In the genomic region with DNA sequence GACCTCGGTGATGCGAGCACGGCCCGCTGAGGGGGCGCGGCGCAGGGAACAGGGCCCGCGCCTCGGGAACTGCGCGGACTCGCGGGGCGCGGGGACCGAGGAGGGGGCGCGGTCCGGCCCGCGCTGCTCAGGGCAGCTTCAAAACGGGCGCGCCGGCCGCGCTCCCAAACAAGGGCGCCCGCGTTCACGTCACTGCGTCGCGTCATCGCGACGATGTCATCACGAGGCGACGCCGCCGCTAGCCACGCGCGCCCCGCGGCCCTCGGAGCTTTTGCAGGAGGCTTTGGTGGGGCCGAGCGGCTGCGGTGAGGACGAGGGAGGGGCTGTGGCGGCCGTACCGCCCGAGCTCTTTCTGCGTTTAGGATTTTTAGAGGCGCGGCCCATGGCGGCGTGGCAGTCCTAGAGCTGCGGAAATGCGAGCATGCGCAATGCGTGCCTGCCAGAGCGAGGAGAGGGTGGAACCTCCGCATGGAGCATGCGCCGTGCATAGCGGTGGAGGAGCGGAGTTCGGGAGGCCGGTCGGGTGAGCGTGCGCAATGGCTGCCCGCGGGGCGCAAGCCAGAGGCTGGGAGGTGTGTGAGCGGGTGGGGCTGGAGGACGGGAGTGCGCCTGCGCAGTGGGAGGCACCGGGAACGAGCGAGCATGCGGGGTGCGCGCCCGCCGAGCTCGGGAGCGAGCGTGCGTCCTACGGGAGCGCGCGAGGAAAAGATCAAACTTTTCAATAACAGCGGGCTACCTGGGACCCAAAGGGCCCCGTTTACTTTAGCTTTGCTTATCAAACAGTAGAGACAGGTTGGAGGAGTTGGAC, we compare ENCODE assay signal across 1 cellular context.
TF ChIP-seq lines count a peak whose summit lies in the region.

A gene with protein sequence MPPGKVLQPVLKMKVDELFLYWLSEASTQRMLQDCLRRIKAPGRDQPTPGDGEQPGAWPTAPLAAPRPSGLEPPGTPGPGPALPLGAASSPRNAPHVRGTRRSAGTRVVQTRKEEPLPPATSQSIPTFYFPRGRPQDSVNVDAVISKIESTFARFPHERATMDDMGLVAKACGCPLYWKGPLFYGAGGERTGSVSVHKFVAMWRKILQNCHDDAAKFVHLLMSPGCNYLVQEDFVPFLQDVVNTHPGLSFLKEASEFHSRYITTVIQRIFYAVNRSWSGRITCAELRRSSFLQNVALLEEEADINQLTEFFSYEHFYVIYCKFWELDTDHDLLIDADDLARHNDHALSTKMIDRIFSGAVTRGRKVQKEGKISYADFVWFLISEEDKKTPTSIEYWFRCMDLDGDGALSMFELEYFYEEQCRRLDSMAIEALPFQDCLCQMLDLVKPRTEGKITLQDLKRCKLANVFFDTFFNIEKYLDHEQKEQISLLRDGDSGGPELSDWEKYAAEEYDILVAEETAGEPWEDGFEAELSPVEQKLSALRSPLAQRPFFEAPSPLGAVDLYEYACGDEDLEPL (minus strand): TSS at position 140 of the 808 bp plus-strand sequence. CDS start 216 bp downstream, outside the sequence.

TF ChIP-seq in HepG2, 621 proteins besides CTCF, POLR2A, EP300 and RAD21 (continued from another document and continues in another):
- TF ChIP-seq ZNF251 (CRISPR knock-in tag; IDR thresholded peaks at IDR 0.05), result peak; percentile 78; the same call in 1 of the 2 replicates
- TF ChIP-seq, protein P1, sequence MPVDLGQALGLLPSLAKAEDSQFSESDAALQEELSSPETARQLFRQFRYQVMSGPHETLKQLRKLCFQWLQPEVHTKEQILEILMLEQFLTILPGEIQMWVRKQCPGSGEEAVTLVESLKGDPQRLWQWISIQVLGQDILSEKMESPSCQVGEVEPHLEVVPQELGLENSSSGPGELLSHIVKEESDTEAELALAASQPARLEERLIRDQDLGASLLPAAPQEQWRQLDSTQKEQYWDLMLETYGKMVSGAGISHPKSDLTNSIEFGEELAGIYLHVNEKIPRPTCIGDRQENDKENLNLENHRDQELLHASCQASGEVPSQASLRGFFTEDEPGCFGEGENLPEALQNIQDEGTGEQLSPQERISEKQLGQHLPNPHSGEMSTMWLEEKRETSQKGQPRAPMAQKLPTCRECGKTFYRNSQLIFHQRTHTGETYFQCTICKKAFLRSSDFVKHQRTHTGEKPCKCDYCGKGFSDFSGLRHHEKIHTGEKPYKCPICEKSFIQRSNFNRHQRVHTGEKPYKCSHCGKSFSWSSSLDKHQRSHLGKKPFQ (CRISPR knock-in tag; IDR thresholded peaks at IDR 0.05; ENCODE audit: insufficient replicate concordance), result no peak
- TF ChIP-seq ZNF225 (CRISPR knock-in tag; IDR thresholded peaks at IDR 0.05), result peak; percentile 90; the same call in 1 of the 2 replicates
- TF ChIP-seq, protein P2, sequence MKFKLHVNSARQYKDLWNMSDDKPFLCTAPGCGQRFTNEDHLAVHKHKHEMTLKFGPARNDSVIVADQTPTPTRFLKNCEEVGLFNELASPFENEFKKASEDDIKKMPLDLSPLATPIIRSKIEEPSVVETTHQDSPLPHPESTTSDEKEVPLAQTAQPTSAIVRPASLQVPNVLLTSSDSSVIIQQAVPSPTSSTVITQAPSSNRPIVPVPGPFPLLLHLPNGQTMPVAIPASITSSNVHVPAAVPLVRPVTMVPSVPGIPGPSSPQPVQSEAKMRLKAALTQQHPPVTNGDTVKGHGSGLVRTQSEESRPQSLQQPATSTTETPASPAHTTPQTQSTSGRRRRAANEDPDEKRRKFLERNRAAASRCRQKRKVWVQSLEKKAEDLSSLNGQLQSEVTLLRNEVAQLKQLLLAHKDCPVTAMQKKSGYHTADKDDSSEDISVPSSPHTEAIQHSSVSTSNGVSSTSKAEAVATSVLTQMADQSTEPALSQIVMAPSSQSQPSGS (CRISPR knock-in tag; IDR thresholded peaks at IDR 0.05), result peak; percentile 82
- TF ChIP-seq ZBTB21 (CRISPR knock-in tag; IDR thresholded peaks at IDR 0.05), result peak; percentile 80
- TF ChIP-seq ZSCAN22 (CRISPR knock-in tag; IDR thresholded peaks at IDR 0.05), result no peak
- TF ChIP-seq ZNF343 (CRISPR knock-in tag; IDR thresholded peaks at IDR 0.05), result no peak; the same call in 1 of the 2 replicates
- TF ChIP-seq, protein P3, sequence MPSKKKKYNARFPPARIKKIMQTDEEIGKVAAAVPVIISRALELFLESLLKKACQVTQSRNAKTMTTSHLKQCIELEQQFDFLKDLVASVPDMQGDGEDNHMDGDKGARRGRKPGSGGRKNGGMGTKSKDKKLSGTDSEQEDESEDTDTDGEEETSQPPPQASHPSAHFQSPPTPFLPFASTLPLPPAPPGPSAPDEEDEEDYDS (CRISPR knock-in tag; IDR thresholded peaks at IDR 0.05), result peak; percentile 60
- peak; percentile 76; the same call in 1 of the 2 replicates for TF ChIP-seq ZNF614 (CRISPR knock-in tag; IDR thresholded peaks at IDR 0.05; ENCODE audit: borderline replicate concordance)
- TF ChIP-seq, protein P4, sequence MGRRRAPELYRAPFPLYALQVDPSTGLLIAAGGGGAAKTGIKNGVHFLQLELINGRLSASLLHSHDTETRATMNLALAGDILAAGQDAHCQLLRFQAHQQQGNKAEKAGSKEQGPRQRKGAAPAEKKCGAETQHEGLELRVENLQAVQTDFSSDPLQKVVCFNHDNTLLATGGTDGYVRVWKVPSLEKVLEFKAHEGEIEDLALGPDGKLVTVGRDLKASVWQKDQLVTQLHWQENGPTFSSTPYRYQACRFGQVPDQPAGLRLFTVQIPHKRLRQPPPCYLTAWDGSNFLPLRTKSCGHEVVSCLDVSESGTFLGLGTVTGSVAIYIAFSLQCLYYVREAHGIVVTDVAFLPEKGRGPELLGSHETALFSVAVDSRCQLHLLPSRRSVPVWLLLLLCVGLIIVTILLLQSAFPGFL (CRISPR knock-in tag; IDR thresholded peaks at IDR 0.05), result peak; percentile 81; the same call in 1 of the 2 replicates
- no peak for TF ChIP-seq ZNF878 (CRISPR knock-in tag; IDR thresholded peaks at IDR 0.05)
- no peak for TF ChIP-seq RELA (CRISPR knock-in tag; IDR thresholded peaks at IDR 0.05)
- no peak for TF ChIP-seq ZNF563 (CRISPR knock-in tag; IDR thresholded peaks at IDR 0.05)
- no peak for TF ChIP-seq ZNF562 (CRISPR knock-in tag; IDR thresholded peaks at IDR 0.05; ENCODE audit: borderline replicate concordance)
- TF ChIP-seq, protein P5, sequence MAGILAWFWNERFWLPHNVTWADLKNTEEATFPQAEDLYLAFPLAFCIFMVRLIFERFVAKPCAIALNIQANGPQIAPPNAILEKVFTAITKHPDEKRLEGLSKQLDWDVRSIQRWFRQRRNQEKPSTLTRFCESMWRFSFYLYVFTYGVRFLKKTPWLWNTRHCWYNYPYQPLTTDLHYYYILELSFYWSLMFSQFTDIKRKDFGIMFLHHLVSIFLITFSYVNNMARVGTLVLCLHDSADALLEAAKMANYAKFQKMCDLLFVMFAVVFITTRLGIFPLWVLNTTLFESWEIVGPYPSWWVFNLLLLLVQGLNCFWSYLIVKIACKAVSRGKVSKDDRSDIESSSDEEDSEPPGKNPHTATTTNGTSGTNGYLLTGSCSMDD (CRISPR knock-in tag; IDR thresholded peaks at IDR 0.05), result no peak
- no peak for TF ChIP-seq SYNCRIP (IDR thresholded peaks at IDR 0.05; ENCODE audit: insufficient read depth, low read depth, low read length)
- peak; percentile 33; the same call in 1 of the 2 replicates for TF ChIP-seq GATAD2A (CRISPR knock-in tag; IDR thresholded peaks at IDR 0.05)
- TF ChIP-seq, protein P6, sequence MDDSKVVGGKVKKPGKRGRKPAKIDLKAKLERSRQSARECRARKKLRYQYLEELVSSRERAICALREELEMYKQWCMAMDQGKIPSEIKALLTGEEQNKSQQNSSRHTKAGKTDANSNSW (CRISPR knock-in tag; IDR thresholded peaks at IDR 0.05; ENCODE audit: borderline replicate concordance), result no peak
- no peak for TF ChIP-seq GABPA (IDR thresholded peaks at IDR 0.05; ENCODE audit: low read depth, low read length)
- TF ChIP-seq GABPA (CRISPR knock-in tag; IDR thresholded peaks at IDR 0.05; ENCODE audit: low read depth), result no peak
- TF ChIP-seq ZKSCAN5 (CRISPR knock-in tag; IDR thresholded peaks at IDR 0.05), result no peak
- TF ChIP-seq ZNF230 (CRISPR knock-in tag; IDR thresholded peaks at IDR 0.05), result peak; percentile 74
- TF ChIP-seq ZNF329 (CRISPR knock-in tag; IDR thresholded peaks at IDR 0.05; ENCODE audit: low read depth), result no peak
- TF ChIP-seq MATR3 (CRISPR knock-in tag; IDR thresholded peaks at IDR 0.05), result no peak
- TF ChIP-seq ZNF747 (CRISPR knock-in tag; IDR thresholded peaks at IDR 0.05; ENCODE audit: borderline replicate concordance), result peak; percentile 83; the same call in 1 of the 2 replicates
- TF ChIP-seq ZNF616 (CRISPR knock-in tag; IDR thresholded peaks at IDR 0.05; ENCODE audit: low read depth), result no peak
- no peak for TF ChIP-seq CC2D1A (CRISPR knock-in tag; IDR thresholded peaks at IDR 0.05)
- TF ChIP-seq ZNF883 (CRISPR knock-in tag; IDR thresholded peaks at IDR 0.05; ENCODE audit: not compliant biosample characterization), result peak; percentile 98
- TF ChIP-seq U2AF1 (optimal IDR thresholded peaks at IDR 0.05; ENCODE audit: low read depth, low read length), result no peak
- no peak for TF ChIP-seq PRPF4 (IDR thresholded peaks at IDR 0.05; ENCODE audit: low read depth, low read length, poor library complexity, severe bottlenecking)
- TF ChIP-seq SP1 (IDR thresholded peaks at IDR 0.05), result no peak
- TF ChIP-seq SP1 (CRISPR knock-in tag; IDR thresholded peaks at IDR 0.05), result peak; percentile 59
- peak; percentile 72 for TF ChIP-seq ZNF792 (CRISPR knock-in tag; IDR thresholded peaks at IDR 0.05)
- 0 out of 2 replicates have a peak, but pooled peaks have one; percentile 71 for TF ChIP-seq ZNF550 (CRISPR knock-in tag; IDR thresholded peaks at IDR 0.05; ENCODE audit: borderline replicate concordance)
- no peak for TF ChIP-seq PLRG1 (conservative IDR thresholded peaks at IDR 0.05)
- TF ChIP-seq, protein P7, sequence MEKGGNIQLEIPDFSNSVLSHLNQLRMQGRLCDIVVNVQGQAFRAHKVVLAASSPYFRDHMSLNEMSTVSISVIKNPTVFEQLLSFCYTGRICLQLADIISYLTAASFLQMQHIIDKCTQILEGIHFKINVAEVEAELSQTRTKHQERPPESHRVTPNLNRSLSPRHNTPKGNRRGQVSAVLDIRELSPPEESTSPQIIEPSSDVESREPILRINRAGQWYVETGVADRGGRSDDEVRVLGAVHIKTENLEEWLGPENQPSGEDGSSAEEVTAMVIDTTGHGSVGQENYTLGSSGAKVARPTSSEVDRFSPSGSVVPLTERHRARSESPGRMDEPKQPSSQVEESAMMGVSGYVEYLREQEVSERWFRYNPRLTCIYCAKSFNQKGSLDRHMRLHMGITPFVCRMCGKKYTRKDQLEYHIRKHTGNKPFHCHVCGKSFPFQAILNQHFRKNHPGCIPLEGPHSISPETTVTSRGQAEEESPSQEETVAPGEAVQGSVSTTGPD (CRISPR knock-in tag; IDR thresholded peaks at IDR 0.05), result no peak
- no peak for TF ChIP-seq NFE2L1 (CRISPR knock-in tag; IDR thresholded peaks at IDR 0.05; ENCODE audit: borderline replicate concordance)
- no peak for TF ChIP-seq ADNP (CRISPR knock-in tag; IDR thresholded peaks at IDR 0.05)
- no peak; the same call in 1 of the 2 replicates for TF ChIP-seq CENPT (CRISPR knock-in tag; IDR thresholded peaks at IDR 0.05; ENCODE audit: low read depth)
- TF ChIP-seq ZNF30 (CRISPR knock-in tag; IDR thresholded peaks at IDR 0.05), result no peak
- TF ChIP-seq ZNF816 (CRISPR knock-in tag; IDR thresholded peaks at IDR 0.05; ENCODE audit: borderline replicate concordance), result no peak; the same call in 1 of the 2 replicates
- peak; percentile 99 for TF ChIP-seq ZFY (CRISPR knock-in tag; IDR thresholded peaks at IDR 0.05)
- no peak for TF ChIP-seq ZEB1 (IDR thresholded peaks at IDR 0.05; ENCODE audit: insufficient replicate concordance, low read depth)
- TF ChIP-seq, protein P8, sequence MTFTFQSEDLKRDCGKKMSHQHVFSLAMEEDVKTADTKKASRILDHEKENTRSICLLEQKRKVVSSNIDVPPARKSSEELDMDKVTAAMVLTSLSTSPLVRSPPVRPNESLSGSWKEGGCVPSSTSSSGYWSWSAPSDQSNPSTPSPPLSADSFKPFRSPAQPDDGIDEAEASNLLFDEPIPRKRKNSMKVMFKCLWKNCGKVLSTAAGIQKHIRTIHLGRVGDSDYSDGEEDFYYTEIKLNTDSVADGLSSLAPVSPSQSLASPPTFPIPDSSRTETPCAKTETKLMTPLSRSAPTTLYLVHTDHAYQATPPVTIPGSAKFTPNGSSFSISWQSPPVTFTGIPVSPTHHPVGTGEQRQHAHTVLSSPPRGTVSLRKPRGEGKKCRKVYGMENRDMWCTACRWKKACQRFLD (CRISPR knock-in tag; IDR thresholded peaks at IDR 0.05; ENCODE audit: borderline replicate concordance), result peak; percentile 37; the same call in 1 of the 2 replicates
- TF ChIP-seq ZNF446 (CRISPR knock-in tag; IDR thresholded peaks at IDR 0.05), result 0 out of 2 replicates have a peak, but pooled peaks have one; percentile 24
- TF ChIP-seq KDM5B (CRISPR knock-in tag; IDR thresholded peaks at IDR 0.05; ENCODE audit: borderline replicate concordance), result peak; percentile 94; the same call in 1 of the 2 replicates
- no peak for TF ChIP-seq ZFP1 (CRISPR knock-in tag; IDR thresholded peaks at IDR 0.05)
- TF ChIP-seq HDAC1 (CRISPR knock-in tag; IDR thresholded peaks at IDR 0.05), result peak; percentile 99
- TF ChIP-seq NFYB (CRISPR knock-in tag; IDR thresholded peaks at IDR 0.05), result peak; percentile 22; the same call in 1 of the 2 replicates
- peak; percentile 80 for TF ChIP-seq TEAD3 (CRISPR knock-in tag; optimal IDR thresholded peaks at IDR 0.05; ENCODE audit: borderline replicate concordance)
- TF ChIP-seq ZNF549 (CRISPR knock-in tag; IDR thresholded peaks at IDR 0.05), result no peak
- TF ChIP-seq ZFAT (CRISPR knock-in tag; conservative IDR thresholded peaks at IDR 0.05), result 0 out of 2 replicates have a peak, but pooled peaks have one; percentile 47
- no peak for TF ChIP-seq MBNL3 (CRISPR knock-in tag; conservative IDR thresholded peaks at IDR 0.05)
- TF ChIP-seq ZNF24 (IDR thresholded peaks at IDR 0.05), result no peak
- TF ChIP-seq, protein P9, sequence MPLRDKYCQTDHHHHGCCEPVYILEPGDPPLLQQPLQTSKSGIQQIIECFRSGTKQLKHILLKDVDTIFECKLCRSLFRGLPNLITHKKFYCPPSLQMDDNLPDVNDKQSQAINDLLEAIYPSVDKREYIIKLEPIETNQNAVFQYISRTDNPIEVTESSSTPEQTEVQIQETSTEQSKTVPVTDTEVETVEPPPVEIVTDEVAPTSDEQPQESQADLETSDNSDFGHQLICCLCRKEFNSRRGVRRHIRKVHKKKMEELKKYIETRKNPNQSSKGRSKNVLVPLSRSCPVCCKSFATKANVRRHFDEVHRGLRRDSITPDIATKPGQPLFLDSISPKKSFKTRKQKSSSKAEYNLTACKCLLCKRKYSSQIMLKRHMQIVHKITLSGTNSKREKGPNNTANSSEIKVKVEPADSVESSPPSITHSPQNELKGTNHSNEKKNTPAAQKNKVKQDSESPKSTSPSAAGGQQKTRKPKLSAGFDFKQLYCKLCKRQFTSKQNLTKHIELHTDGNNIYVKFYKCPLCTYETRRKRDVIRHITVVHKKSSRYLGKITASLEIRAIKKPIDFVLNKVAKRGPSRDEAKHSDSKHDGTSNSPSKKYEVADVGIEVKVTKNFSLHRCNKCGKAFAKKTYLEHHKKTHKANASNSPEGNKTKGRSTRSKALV (CRISPR knock-in tag; IDR thresholded peaks at IDR 0.05), result peak; percentile 53; the same call in 1 of the 2 replicates
- peak; percentile 74 for TF ChIP-seq TBX2 (CRISPR knock-in tag; IDR thresholded peaks at IDR 0.05; ENCODE audit: borderline replicate concordance)
- TF ChIP-seq ZSCAN9 (CRISPR knock-in tag; IDR thresholded peaks at IDR 0.05; ENCODE audit: borderline replicate concordance), result peak; percentile 77; the same call in 1 of the 2 replicates
- peak; percentile 63; the same call in 1 of the 2 replicates for TF ChIP-seq JUND (CRISPR knock-in tag; IDR thresholded peaks at IDR 0.05)
- no peak for TF ChIP-seq TEAD2 (CRISPR knock-in tag; IDR thresholded peaks at IDR 0.05)
- no peak for TF ChIP-seq RFX3 (CRISPR knock-in tag; IDR thresholded peaks at IDR 0.05)
- TF ChIP-seq CBX1 (IDR thresholded peaks at IDR 0.05; ENCODE audit: low read depth), result no peak
